In genomic region chr12:91361864-91362263, GRCh38 we compare ENCODE assay signal across 8 cellular contexts.
DNase-seq lines count a peak whose midpoint lies in the region; ATAC-seq and TF ChIP-seq lines count a peak whose summit lies in the region.

No MANE protein-coding gene starts in this region.

- ATAC-seq in CD4-positive, CD25-positive, alpha-beta regulatory T cell (ENCODE audit: low read depth in 2 of 2), result no peak
- ATAC-seq in mucosa of descending colon, result peak; percentile 47
- ATAC-seq in GM18502 (IDR thresholded peaks at IDR 0.05; ENCODE audit: poor library complexity, unreplicated experiment), result no peak
- no peak for ATAC-seq in GM21381 (IDR thresholded peaks at IDR 0.05; ENCODE audit: unreplicated experiment)

- no peak overlapping the region for H3K4me3 Mint-ChIP-seq in CD4-positive, CD25-positive, alpha-beta regulatory T cell

- H3K36me3 Mint-ChIP-seq in CD4-positive, CD25-positive, alpha-beta regulatory T cell, result no peaks in the 10 kb centered on the region

- H3K4me1 ChIP-seq in CD4-positive, CD25-positive, alpha-beta regulatory T cell (ENCODE audit: control insufficient read depth, insufficient read depth, low read length, poor library complexity, severe bottlenecking), result no peaks in the 10 kb centered on the region
- H3K4me1 ChIP-seq in colonic mucosa, result no peaks in the 10 kb centered on the region
- peaks cover 10% of the 10 kb centered on the region for H3K4me1 ChIP-seq in mucosa of descending colon (ENCODE audit: low read depth)

- H3K4me1 Mint-ChIP-seq in CD4-positive, CD25-positive, alpha-beta regulatory T cell, result peaks cover 0 to 4% (median 0%) of the 10 kb centered on the region in 4 donors

- H3K36me3 ChIP-seq in CD4-positive, CD25-positive, alpha-beta regulatory T cell (ENCODE audit: control insufficient read depth, insufficient read depth, low read length), result no peaks in the 10 kb centered on the region
- H3K36me3 ChIP-seq in colonic mucosa, result no peaks in the 10 kb centered on the region
- H3K36me3 ChIP-seq in mucosa of descending colon (ENCODE audit: low read depth), result no peaks in the 10 kb centered on the region

- no peak overlapping the region for H3K4me3 ChIP-seq in CD4-positive, CD25-positive, alpha-beta regulatory T cell (ENCODE audit: low read depth, low read length)
- H3K4me3 ChIP-seq in colonic mucosa (no peak overlapping the region), mucosa of descending colon (no peak overlapping the region)

- no peaks in the 10 kb centered on the region for H3K9me3 ChIP-seq in CD4-positive, CD25-positive, alpha-beta regulatory T cell (ENCODE audit: control insufficient read depth in 2 of 2, low read length in 2 of 2)
- no peaks in the 10 kb centered on the region for H3K9me3 ChIP-seq in colonic mucosa
- H3K9me3 ChIP-seq in mucosa of descending colon, result no peaks in the 10 kb centered on the region

- no peak overlapping the region for H3K27ac Mint-ChIP-seq in CD4-positive, CD25-positive, alpha-beta regulatory T cell

- DNase-seq in CD4-positive, CD25-positive, alpha-beta regulatory T cell, result peak in 2 of 3 donors; percentile 55 to 62
- DNase-seq in HCEC 1CT, result peak; percentile 48
- peak; percentile 72 for DNase-seq in NCI-H69 (lab: John Stamatoyannopoulos, UW)
- DNase-seq in colonic mucosa, result no peak
- DNase-seq in mucosa of descending colon, result no peak
- DNase-seq in stimulated activated CD4-positive, alpha-beta T cell treated with anti-CD3 and anti-CD28 coated beads, Interleukin-4, amount 100 ng/mL, for 24 hours, result no peak

- peak; percentile 51 for TF ChIP-seq CTCF in colonic mucosa (IDR thresholded peaks at IDR 0.05)
- no peak for TF ChIP-seq CTCF in mucosa of descending colon (IDR thresholded peaks at IDR 0.05)

- peaks cover 19% of the 10 kb centered on the region for H3K27me3 Mint-ChIP-seq in CD4-positive, CD25-positive, alpha-beta regulatory T cell

- intact Hi-C loops in colonic mucosa (cut with DNase I), result loop anchor here (5.0 kb wide), 1 partner anchor 1290 kb away; no protein-coding TSS in a partner anchor
- intact Hi-C loops in mucosa of descending colon (cut with DNase I, micrococcal nuclease), result no loop called here

- no peak overlapping the region for H3K9ac ChIP-seq in colonic mucosa (ENCODE audit: low read depth in 2 of 2, low read length in 2 of 2)

- H3K9me3 Mint-ChIP-seq in CD4-positive, CD25-positive, alpha-beta regulatory T cell, result peaks cover 0 to 1% (median 0%) of the 10 kb centered on the region in 7 donors

- H3K27me3 ChIP-seq in CD4-positive, CD25-positive, alpha-beta regulatory T cell (ENCODE audit: control insufficient read depth, insufficient read depth, low read length), result peaks cover 3% of the 10 kb centered on the region
- H3K27me3 ChIP-seq in colonic mucosa, result no peaks in the 10 kb centered on the region

- H3K27ac ChIP-seq in CD4-positive, CD25-positive, alpha-beta regulatory T cell (ENCODE audit: insufficient read depth, low read length, poor library complexity, severe bottlenecking), result no peak overlapping the region
- H3K27ac ChIP-seq in colonic mucosa, result no peak overlapping the region

Comparison
In these comparisons a context has a peak if more than half of its experiments do, and no peak if none do; other contexts are left out.
1. DNase-seq: peak in CD4-positive, CD25-positive, alpha-beta regulatory T cell (2 of 3), HCEC 1CT (single experiment) and NCI-H69 (single experiment); none in colonic mucosa (single experiment), mucosa of descending colon (0 of 3) and stimulated activated CD4-positive, alpha-beta T cell treated with anti-CD3 and anti-CD28 coated beads, Interleukin-4, amount 100 ng/mL, for 24 hours (single experiment).